ENCODE assay signal across 1 cellular context in the genomic region with DNA sequence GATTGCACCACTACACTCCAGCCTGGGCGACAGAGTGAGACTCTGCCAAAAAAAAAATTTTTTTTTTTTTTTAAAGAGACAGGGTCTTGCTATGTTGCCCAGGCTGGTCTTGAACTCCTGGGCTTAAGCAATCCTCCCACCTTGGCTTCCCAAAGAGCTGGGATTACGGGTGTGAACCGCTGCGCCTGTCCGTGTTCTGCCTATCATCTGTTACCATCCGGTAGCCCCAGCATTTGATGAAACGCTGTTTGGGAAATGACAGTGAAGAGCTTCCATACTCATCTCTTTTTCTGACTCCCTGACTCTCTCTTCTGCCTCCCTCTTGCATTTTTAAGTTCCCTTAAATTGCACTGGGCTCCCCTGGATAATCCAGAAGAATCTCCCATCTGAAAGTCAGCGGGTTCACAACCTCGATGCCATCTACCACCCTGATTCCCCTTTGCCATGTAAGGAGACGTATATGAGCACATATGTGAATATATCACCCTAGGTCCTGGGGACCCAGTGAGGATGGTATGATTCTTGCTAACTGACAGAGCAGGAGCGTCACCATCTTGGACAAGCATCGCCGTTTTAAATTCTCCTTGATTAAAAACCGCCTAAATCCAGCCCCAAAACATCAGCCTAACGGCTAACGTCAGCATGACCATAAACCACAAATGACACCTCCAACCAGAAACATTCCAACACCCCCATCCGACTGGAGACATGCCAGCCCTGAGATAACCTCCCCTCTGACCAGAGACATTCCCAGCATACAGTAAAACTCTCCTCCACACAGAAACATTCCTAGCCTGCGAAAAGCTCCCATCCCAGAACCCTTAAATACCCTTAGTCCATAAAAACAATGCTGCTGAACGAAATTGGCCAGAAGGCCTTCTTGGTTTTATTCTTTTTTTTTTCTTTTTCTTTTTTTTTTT.
TF ChIP-seq lines count a peak whose summit lies in the region.

No MANE protein-coding gene starts in this region.

TF ChIP-seq in K562, 482 proteins besides CTCF, POLR2A, EP300 and RAD21 (continued from another document):
- TF ChIP-seq, protein P1, sequence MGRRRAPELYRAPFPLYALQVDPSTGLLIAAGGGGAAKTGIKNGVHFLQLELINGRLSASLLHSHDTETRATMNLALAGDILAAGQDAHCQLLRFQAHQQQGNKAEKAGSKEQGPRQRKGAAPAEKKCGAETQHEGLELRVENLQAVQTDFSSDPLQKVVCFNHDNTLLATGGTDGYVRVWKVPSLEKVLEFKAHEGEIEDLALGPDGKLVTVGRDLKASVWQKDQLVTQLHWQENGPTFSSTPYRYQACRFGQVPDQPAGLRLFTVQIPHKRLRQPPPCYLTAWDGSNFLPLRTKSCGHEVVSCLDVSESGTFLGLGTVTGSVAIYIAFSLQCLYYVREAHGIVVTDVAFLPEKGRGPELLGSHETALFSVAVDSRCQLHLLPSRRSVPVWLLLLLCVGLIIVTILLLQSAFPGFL (CRISPR knock-in tag; IDR thresholded peaks at IDR 0.05): no peak
- TF ChIP-seq ARID2 (IDR thresholded peaks at IDR 0.05) (peak; percentile 15; the same call in 1 of the 2 replicates), E2F3 (CRISPR knock-in tag; IDR thresholded peaks at IDR 0.05) (peak; percentile 98), ZNF668 (CRISPR knock-in tag; IDR thresholded peaks at IDR 0.05) (peak; percentile 98), ZNF3 (CRISPR knock-in tag; IDR thresholded peaks at IDR 0.05) (peak; percentile 72; the same call in 1 of the 2 replicates), NFIX (CRISPR knock-in tag; IDR thresholded peaks at IDR 0.05; ENCODE audit: low read depth) (peak; percentile 51; the same call in 1 of the 2 replicates), MCM7 (IDR thresholded peaks at IDR 0.05) (no peak), CHD1 (IDR thresholded peaks at IDR 0.05; ENCODE audit: low read length) (no peak), TAL1 (IDR thresholded peaks at IDR 0.05) (peak; percentile 39; the same call in 1 of the 2 replicates), ZNF197 (CRISPR knock-in tag; IDR thresholded peaks at IDR 0.05; ENCODE audit: low read depth) (peak; percentile 100), XRCC3 (IDR thresholded peaks at IDR 0.05) (no peak), SUPT5H (IDR thresholded peaks at IDR 0.05) (peak; percentile 25; the same call in 1 of the 2 replicates), SMC3 (conservative IDR thresholded peaks at IDR 0.05; ENCODE audit: insufficient read depth, low read depth, low read length) (no peak), ZNF561 (CRISPR knock-in tag; conservative IDR thresholded peaks at IDR 0.05) (peak; percentile 88), FIP1L1 (IDR thresholded peaks at IDR 0.05; ENCODE audit: low read depth, low read length, poor library complexity, severe bottlenecking) (no peak), ZNF146 (CRISPR knock-in tag; IDR thresholded peaks at IDR 0.05; ENCODE audit: unreplicated experiment) (no peak), POLR3G (IDR thresholded peaks at IDR 0.05; ENCODE audit: extremely low read depth, insufficient read length, insufficient replicate concordance) (no peak), ZNF584 (CRISPR knock-in tag; IDR thresholded peaks at IDR 0.05; ENCODE audit: low read depth) (peak; percentile 100)
- TF ChIP-seq, protein P2, sequence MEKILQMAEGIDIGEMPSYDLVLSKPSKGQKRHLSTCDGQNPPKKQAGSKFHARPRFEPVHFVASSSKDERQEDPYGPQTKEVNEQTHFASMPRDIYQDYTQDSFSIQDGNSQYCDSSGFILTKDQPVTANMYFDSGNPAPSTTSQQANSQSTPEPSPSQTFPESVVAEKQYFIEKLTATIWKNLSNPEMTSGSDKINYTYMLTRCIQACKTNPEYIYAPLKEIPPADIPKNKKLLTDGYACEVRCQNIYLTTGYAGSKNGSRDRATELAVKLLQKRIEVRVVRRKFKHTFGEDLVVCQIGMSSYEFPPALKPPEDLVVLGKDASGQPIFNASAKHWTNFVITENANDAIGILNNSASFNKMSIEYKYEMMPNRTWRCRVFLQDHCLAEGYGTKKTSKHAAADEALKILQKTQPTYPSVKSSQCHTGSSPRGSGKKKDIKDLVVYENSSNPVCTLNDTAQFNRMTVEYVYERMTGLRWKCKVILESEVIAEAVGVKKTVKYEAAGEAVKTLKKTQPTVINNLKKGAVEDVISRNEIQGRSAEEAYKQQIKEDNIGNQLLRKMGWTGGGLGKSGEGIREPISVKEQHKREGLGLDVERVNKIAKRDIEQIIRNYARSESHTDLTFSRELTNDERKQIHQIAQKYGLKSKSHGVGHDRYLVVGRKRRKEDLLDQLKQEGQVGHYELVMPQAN (IDR thresholded peaks at IDR 0.05; ENCODE audit: borderline replicate concordance): peak; percentile 59; the same call in 1 of the 2 replicates
- TF ChIP-seq, protein P3, sequence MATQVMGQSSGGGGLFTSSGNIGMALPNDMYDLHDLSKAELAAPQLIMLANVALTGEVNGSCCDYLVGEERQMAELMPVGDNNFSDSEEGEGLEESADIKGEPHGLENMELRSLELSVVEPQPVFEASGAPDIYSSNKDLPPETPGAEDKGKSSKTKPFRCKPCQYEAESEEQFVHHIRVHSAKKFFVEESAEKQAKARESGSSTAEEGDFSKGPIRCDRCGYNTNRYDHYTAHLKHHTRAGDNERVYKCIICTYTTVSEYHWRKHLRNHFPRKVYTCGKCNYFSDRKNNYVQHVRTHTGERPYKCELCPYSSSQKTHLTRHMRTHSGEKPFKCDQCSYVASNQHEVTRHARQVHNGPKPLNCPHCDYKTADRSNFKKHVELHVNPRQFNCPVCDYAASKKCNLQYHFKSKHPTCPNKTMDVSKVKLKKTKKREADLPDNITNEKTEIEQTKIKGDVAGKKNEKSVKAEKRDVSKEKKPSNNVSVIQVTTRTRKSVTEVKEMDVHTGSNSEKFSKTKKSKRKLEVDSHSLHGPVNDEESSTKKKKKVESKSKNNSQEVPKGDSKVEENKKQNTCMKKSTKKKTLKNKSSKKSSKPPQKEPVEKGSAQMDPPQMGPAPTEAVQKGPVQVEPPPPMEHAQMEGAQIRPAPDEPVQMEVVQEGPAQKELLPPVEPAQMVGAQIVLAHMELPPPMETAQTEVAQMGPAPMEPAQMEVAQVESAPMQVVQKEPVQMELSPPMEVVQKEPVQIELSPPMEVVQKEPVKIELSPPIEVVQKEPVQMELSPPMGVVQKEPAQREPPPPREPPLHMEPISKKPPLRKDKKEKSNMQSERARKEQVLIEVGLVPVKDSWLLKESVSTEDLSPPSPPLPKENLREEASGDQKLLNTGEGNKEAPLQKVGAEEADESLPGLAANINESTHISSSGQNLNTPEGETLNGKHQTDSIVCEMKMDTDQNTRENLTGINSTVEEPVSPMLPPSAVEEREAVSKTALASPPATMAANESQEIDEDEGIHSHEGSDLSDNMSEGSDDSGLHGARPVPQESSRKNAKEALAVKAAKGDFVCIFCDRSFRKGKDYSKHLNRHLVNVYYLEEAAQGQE (CRISPR knock-in tag; IDR thresholded peaks at IDR 0.05; ENCODE audit: low read depth): peak; percentile 92
- TF ChIP-seq, protein P4, sequence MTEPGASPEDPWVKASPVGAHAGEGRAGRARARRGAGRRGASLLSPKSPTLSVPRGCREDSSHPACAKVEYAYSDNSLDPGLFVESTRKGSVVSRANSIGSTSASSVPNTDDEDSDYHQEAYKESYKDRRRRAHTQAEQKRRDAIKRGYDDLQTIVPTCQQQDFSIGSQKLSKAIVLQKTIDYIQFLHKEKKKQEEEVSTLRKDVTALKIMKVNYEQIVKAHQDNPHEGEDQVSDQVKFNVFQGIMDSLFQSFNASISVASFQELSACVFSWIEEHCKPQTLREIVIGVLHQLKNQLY (CRISPR knock-in tag; conservative IDR thresholded peaks at IDR 0.05): 0 out of 4 replicates have a peak, but pooled peaks of 1 of the 2 experiments have one; percentile 28
- TF ChIP-seq, protein P5, sequence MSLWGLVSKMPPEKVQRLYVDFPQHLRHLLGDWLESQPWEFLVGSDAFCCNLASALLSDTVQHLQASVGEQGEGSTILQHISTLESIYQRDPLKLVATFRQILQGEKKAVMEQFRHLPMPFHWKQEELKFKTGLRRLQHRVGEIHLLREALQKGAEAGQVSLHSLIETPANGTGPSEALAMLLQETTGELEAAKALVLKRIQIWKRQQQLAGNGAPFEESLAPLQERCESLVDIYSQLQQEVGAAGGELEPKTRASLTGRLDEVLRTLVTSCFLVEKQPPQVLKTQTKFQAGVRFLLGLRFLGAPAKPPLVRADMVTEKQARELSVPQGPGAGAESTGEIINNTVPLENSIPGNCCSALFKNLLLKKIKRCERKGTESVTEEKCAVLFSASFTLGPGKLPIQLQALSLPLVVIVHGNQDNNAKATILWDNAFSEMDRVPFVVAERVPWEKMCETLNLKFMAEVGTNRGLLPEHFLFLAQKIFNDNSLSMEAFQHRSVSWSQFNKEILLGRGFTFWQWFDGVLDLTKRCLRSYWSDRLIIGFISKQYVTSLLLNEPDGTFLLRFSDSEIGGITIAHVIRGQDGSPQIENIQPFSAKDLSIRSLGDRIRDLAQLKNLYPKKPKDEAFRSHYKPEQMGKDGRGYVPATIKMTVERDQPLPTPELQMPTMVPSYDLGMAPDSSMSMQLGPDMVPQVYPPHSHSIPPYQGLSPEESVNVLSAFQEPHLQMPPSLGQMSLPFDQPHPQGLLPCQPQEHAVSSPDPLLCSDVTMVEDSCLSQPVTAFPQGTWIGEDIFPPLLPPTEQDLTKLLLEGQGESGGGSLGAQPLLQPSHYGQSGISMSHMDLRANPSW (CRISPR knock-in tag; IDR thresholded peaks at IDR 0.05): no peak
- TF ChIP-seq, protein P6, sequence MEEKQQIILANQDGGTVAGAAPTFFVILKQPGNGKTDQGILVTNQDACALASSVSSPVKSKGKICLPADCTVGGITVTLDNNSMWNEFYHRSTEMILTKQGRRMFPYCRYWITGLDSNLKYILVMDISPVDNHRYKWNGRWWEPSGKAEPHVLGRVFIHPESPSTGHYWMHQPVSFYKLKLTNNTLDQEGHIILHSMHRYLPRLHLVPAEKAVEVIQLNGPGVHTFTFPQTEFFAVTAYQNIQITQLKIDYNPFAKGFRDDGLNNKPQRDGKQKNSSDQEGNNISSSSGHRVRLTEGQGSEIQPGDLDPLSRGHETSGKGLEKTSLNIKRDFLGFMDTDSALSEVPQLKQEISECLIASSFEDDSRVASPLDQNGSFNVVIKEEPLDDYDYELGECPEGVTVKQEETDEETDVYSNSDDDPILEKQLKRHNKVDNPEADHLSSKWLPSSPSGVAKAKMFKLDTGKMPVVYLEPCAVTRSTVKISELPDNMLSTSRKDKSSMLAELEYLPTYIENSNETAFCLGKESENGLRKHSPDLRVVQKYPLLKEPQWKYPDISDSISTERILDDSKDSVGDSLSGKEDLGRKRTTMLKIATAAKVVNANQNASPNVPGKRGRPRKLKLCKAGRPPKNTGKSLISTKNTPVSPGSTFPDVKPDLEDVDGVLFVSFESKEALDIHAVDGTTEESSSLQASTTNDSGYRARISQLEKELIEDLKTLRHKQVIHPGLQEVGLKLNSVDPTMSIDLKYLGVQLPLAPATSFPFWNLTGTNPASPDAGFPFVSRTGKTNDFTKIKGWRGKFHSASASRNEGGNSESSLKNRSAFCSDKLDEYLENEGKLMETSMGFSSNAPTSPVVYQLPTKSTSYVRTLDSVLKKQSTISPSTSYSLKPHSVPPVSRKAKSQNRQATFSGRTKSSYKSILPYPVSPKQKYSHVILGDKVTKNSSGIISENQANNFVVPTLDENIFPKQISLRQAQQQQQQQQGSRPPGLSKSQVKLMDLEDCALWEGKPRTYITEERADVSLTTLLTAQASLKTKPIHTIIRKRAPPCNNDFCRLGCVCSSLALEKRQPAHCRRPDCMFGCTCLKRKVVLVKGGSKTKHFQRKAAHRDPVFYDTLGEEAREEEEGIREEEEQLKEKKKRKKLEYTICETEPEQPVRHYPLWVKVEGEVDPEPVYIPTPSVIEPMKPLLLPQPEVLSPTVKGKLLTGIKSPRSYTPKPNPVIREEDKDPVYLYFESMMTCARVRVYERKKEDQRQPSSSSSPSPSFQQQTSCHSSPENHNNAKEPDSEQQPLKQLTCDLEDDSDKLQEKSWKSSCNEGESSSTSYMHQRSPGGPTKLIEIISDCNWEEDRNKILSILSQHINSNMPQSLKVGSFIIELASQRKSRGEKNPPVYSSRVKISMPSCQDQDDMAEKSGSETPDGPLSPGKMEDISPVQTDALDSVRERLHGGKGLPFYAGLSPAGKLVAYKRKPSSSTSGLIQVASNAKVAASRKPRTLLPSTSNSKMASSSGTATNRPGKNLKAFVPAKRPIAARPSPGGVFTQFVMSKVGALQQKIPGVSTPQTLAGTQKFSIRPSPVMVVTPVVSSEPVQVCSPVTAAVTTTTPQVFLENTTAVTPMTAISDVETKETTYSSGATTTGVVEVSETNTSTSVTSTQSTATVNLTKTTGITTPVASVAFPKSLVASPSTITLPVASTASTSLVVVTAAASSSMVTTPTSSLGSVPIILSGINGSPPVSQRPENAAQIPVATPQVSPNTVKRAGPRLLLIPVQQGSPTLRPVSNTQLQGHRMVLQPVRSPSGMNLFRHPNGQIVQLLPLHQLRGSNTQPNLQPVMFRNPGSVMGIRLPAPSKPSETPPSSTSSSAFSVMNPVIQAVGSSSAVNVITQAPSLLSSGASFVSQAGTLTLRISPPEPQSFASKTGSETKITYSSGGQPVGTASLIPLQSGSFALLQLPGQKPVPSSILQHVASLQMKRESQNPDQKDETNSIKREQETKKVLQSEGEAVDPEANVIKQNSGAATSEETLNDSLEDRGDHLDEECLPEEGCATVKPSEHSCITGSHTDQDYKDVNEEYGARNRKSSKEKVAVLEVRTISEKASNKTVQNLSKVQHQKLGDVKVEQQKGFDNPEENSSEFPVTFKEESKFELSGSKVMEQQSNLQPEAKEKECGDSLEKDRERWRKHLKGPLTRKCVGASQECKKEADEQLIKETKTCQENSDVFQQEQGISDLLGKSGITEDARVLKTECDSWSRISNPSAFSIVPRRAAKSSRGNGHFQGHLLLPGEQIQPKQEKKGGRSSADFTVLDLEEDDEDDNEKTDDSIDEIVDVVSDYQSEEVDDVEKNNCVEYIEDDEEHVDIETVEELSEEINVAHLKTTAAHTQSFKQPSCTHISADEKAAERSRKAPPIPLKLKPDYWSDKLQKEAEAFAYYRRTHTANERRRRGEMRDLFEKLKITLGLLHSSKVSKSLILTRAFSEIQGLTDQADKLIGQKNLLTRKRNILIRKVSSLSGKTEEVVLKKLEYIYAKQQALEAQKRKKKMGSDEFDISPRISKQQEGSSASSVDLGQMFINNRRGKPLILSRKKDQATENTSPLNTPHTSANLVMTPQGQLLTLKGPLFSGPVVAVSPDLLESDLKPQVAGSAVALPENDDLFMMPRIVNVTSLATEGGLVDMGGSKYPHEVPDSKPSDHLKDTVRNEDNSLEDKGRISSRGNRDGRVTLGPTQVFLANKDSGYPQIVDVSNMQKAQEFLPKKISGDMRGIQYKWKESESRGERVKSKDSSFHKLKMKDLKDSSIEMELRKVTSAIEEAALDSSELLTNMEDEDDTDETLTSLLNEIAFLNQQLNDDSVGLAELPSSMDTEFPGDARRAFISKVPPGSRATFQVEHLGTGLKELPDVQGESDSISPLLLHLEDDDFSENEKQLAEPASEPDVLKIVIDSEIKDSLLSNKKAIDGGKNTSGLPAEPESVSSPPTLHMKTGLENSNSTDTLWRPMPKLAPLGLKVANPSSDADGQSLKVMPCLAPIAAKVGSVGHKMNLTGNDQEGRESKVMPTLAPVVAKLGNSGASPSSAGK (IDR thresholded peaks at IDR 0.05): peak; percentile 78
